22 cellular contexts compared by ENCODE assay signal in the genomic region with DNA sequence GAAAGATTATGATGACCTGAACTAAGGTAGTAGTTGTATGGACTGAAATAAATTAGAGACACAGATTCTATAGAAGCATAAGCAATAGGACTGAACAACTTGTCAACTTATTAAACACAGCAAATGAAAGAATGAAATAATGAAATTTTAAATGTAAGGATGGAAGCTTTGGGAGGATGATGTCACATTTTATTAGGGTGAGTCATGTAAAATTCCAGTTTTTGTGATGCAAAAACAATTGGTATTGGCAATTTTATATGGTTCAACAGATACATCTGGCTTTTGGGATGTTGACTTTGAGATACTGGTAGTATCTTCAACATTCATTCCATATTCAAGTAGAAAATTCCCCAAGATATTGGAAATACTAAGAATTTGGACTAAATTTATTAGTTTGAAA.
"Had no signal": no experiment of that assay in that cellular context is flagged by ENCODE, and none has a peak within 500 bp of the region (broad histone marks: within the 10 kb centered on the region; RNA-seq: fewer than 3 reads in every experiment).

No MANE protein-coding gene starts in this region.

- H3K4me3 ChIP-seq: cardiac muscle cell, SK-N-MC had no signal

- DNase-seq: activated CD4-positive, alpha-beta T cell treated with anti-CD3 and anti-CD28 coated beads, Interleukin-2, amount 10 ng/mL, durations not matched to agents 24 days and 14 days; activated CD4-positive, alpha-beta T cell treated with anti-CD3 and anti-CD28 coated beads, Interleukin-2, amount 50 U/mL, for 48 hours; activated CD4-positive, CD25-positive, alpha-beta regulatory T cell treated with anti-CD3 and anti-CD28 coated beads, Interleukin-2, amount 50 U/mL, for 72 hours; activated CD8-positive, alpha-beta memory T cell treated with anti-CD3 and anti-CD28 coated beads, Interleukin-2, amount 10 ng/mL, durations not matched to agents 7 days and 5 days; activated effector memory CD4-positive, alpha-beta T cell treated with anti-CD3 and anti-CD28 coated beads, Interleukin-2, amount 50 U/mL, for 16 hours; activated naive CD4-positive, alpha-beta T cell treated with Interleukin-2 at 50 U/mL for 16 hours; activated T-cell treated with anti-CD3 and anti-CD28 coated beads, Interleukin-2, amount 50 U/mL, for 4 hours; amygdala; brain microvascular endothelial cell; Karpas-422; NCI-H1105 treated with DMSO at 0.1 percent for 48 hours; NCI-H1436 treated with DMSO at 0.1 percent for 48 hours; NCI-H187; NCI-H2081 treated with DMSO at 0.1 percent for 48 hours; NCI-H2171; NCI-H2227 treated with DMSO at 0.1 percent for 48 hours; NCI-H526 treated with DMSO at 0.1 percent for 48 hours; NCI-H82; RPMI8226; SW 1271 had no signal
